ENCODE assay signal across 21 cellular contexts in genomic region chr15:50318697-50319096, GRCh38. TPM values are rescaled to one million over a fixed set of nuclear protein-coding genes. Genes with fewer than 3 reads are reported as not detected.
DNase-seq lines count a peak whose midpoint lies in the region; ATAC-seq and TF ChIP-seq lines count a peak whose summit lies in the region.
"Had no signal": no experiment of that assay in that cellular context is flagged by ENCODE, and none has a peak within 500 bp of the region (broad histone marks: within the 10 kb centered on the region; RNA-seq: fewer than 3 reads in every experiment).

No MANE protein-coding gene starts in this region.

- peaks cover 22% of the 10 kb centered on the region for H3K79me1 ChIP-seq in mesenchymal stem cell (replicated peaks; ENCODE audit: low read length, poor library complexity, severe bottlenecking)

- BruUV-seq in A673 (replicated peaks; lab: Mats Ljungman, UMichigan), result no TSS peak

- DNase-seq in A673 (ENCODE audit: low spot score) (no peak), mesenchymal stem cell (no peak), anterior cingulate cortex (lab: John Stamatoyannopoulos, UW) (no peak), COLO829 (ENCODE audit: low spot score) (no peak)
- DNase-seq in CD4-positive, alpha-beta T cell, result no peak
- DNase-seq in activated CD8-positive, alpha-beta T cell treated with anti-CD3 and anti-CD28 coated beads, Interleukin-2, amount 10 ng/mL, durations not matched to agents 7 days and 5 days, result no peak
- DNase-seq: dorsolateral prefrontal cortex; erythroblast; Karpas-422; left ventricle myocardium superior; NCI-H1092 treated with DMSO at 0.1 percent for 48 hours; NCI-H526; stimulated activated CD4-positive, alpha-beta T cell treated with anti-CD3 and anti-CD28 coated beads, Interleukin-4, amount 100 ng/mL, for 4 hours; stimulated activated CD8-positive, alpha-beta memory T cell treated with anti-CD3 and anti-CD28 coated beads, Interleukin-4, amount 100 ng/mL, for 48 hours; thyroid gland had no signal

- no peak overlapping the region for H2AFZ ChIP-seq in mesenchymal stem cell (ENCODE audit: low read depth, low read length)
- H2AFZ ChIP-seq: parathyroid adenoma had no signal

- H3K4me1 ChIP-seq in A673 (ENCODE audit: insufficient read depth, low read length, poor library complexity, severe bottlenecking), result peaks cover 10% of the 10 kb centered on the region
- no peaks in the 10 kb centered on the region for H3K4me1 ChIP-seq in mesenchymal stem cell (ENCODE audit: control insufficient read depth, insufficient read depth, low read depth, low read length)
- H3K4me1 ChIP-seq: parathyroid adenoma, SJSA1 had no signal

- POLR2A ChIA-PET in A673 (lab: Charles Lee; ENCODE audit: low non-redundant PET), result interaction anchor here (0.7 kb wide), 1 partner anchor 38 kb away, joined by 3 read pairs; no protein-coding TSS in a partner anchor
- POLR2A ChIA-PET in CD4-positive, alpha-beta T cell (lab: Charles Lee), result interaction anchor here (0.7 to 1.8 kb wide), 3 partner anchors 36 to 947 kb away, joined by 3 to 9 read pairs (median 4); partner anchors contain the start of gene GABPB1
- POLR2A ChIA-PET in activated CD8-positive, alpha-beta T cell treated with anti-CD3 and anti-CD28 coated beads, Interleukin-2, amount 10 ng/mL, durations not matched to agents 7 days and 5 days (lab: Charles Lee), result interaction anchor here (0.9 to 2.5 kb wide), 3 partner anchors 33 to 37 kb away, joined by 3 to 10 read pairs (median 8); partner anchors contain the start of gene GABPB1

- H2AK5ac ChIP-seq in mesenchymal stem cell (ENCODE audit: low read length, severe bottlenecking), result no peak overlapping the region

- H2BK15ac ChIP-seq in mesenchymal stem cell (ENCODE audit: low read depth, poor library complexity, severe bottlenecking), result no peak overlapping the region

- no peak overlapping the region for H2BK5ac ChIP-seq in mesenchymal stem cell (ENCODE audit: low read depth, low read length, poor library complexity, severe bottlenecking)

- no peaks in the 10 kb centered on the region for H3K36me3 Mint-ChIP-seq in CD4-positive, alpha-beta T cell (ENCODE audit: low read depth)
- H3K36me3 Mint-ChIP-seq in activated CD8-positive, alpha-beta T cell treated with anti-CD3 and anti-CD28 coated beads, Interleukin-2, amount 10 ng/mL, durations not matched to agents 7 days and 5 days (ENCODE audit: low read depth), result peaks cover 3% of the 10 kb centered on the region

- no peak overlapping the region for H3K4me3 ChIP-seq in A673 (ENCODE audit: low read depth, low read length, poor library complexity, severe bottlenecking)
- no peak overlapping the region for H3K4me3 ChIP-seq in mesenchymal stem cell (ENCODE audit: insufficient read depth in 1 of 2, low read depth in 1 of 2, low read length in 2 of 2)
- H3K4me3 ChIP-seq: dorsolateral prefrontal cortex, SJSA1, thyroid gland had no signal

- no peak overlapping the region for H3K14ac ChIP-seq in mesenchymal stem cell (ENCODE audit: low read length in 2 of 2)

- H3K36me3 ChIP-seq in A673 (ENCODE audit: insufficient read depth, low read length, poor library complexity, severe bottlenecking), result no peaks in the 10 kb centered on the region
- no peaks in the 10 kb centered on the region for H3K36me3 ChIP-seq in mesenchymal stem cell (ENCODE audit: control insufficient read depth in 1 of 2, insufficient read depth in 2 of 2, low read depth in 1 of 2, low read length in 2 of 2)
- H3K36me3 ChIP-seq: thyroid gland had no signal

- H3K9me3 ChIP-seq in A673 (ENCODE audit: low read depth, low read length, poor library complexity, severe bottlenecking) (no peaks in the 10 kb centered on the region), mesenchymal stem cell (ENCODE audit: control insufficient read depth, low read length) (no peaks in the 10 kb centered on the region)
- no peaks in the 10 kb centered on the region for H3K9me3 ChIP-seq in CD4-positive, alpha-beta T cell (ENCODE audit: control insufficient read depth, low read length)
- H3K9me3 ChIP-seq: SJSA1, thyroid gland had no signal

- H3K9me3 Mint-ChIP-seq in CD4-positive, alpha-beta T cell, result no peaks in the 10 kb centered on the region
- no peaks in the 10 kb centered on the region for H3K9me3 Mint-ChIP-seq in activated CD8-positive, alpha-beta T cell treated with anti-CD3 and anti-CD28 coated beads, Interleukin-2, amount 10 ng/mL, durations not matched to agents 7 days and 5 days (ENCODE audit: insufficient read depth)

- CTCF ChIA-PET in A673 (lab: Charles Lee), result interaction anchor here (0.6 kb wide), 1 partner anchor 278 kb away, joined by 3 read pairs; no protein-coding TSS in a partner anchor
- CTCF ChIA-PET in CD4-positive, alpha-beta T cell (lab: Charles Lee), result no interaction called here
- CTCF ChIA-PET in activated CD8-positive, alpha-beta T cell treated with anti-CD3 and anti-CD28 coated beads, Interleukin-2, amount 10 ng/mL, durations not matched to agents 7 days and 5 days (lab: Charles Lee), result interaction anchor here (0.8 to 1.1 kb wide), 2 partner anchors 56 to 316 kb away, joined by 3 to 6 read pairs; no protein-coding TSS in a partner anchor

- no peak overlapping the region for H4K91ac ChIP-seq in mesenchymal stem cell (ENCODE audit: low read length)

- H4K8ac ChIP-seq in mesenchymal stem cell (ENCODE audit: low read length), result no peak overlapping the region

- H3K4me1 Mint-ChIP-seq in CD4-positive, alpha-beta T cell (ENCODE audit: low read depth), result peaks cover 33% of the 10 kb centered on the region
- peaks cover 17% of the 10 kb centered on the region for H3K4me1 Mint-ChIP-seq in activated CD8-positive, alpha-beta T cell treated with anti-CD3 and anti-CD28 coated beads, Interleukin-2, amount 10 ng/mL, durations not matched to agents 7 days and 5 days (ENCODE audit: low read depth)

- H3K4ac ChIP-seq in mesenchymal stem cell (ENCODE audit: low read depth in 1 of 2, low read length in 2 of 2), result no peak overlapping the region

- H3K23ac ChIP-seq in mesenchymal stem cell (ENCODE audit: low read length in 2 of 2), result no peak overlapping the region

- H3K27me3 ChIP-seq in A673 (replicated peaks; ENCODE audit: insufficient read depth, low read depth, low read length, poor library complexity) (no peaks in the 10 kb centered on the region), mesenchymal stem cell (ENCODE audit: control insufficient read depth in 1 of 2, insufficient read depth in 1 of 2, low read length in 2 of 2) (no peaks in the 10 kb centered on the region)
- no peaks in the 10 kb centered on the region for H3K27me3 ChIP-seq in CD4-positive, alpha-beta T cell (ENCODE audit: control insufficient read depth, insufficient read depth, low read length)
- H3K27me3 ChIP-seq: dorsolateral prefrontal cortex, SJSA1, thyroid gland had no signal

- no peak overlapping the region for H2BK120ac ChIP-seq in mesenchymal stem cell (ENCODE audit: low read depth, low read length)

- peak overlapping the region; percentile 40 for H3K27ac ChIP-seq in A673 (ENCODE audit: low read depth, low read length, poor library complexity, severe bottlenecking)
- no peak overlapping the region for H3K27ac ChIP-seq in CD4-positive, alpha-beta T cell (ENCODE audit: low read depth, low read length)
- H3K27ac ChIP-seq in mesenchymal stem cell (ENCODE audit: low read length, poor library complexity, severe bottlenecking), result no peak overlapping the region
- H3K27ac ChIP-seq: dorsolateral prefrontal cortex, parathyroid adenoma, SJSA1, thyroid gland had no signal

- WGBS in mesenchymal stem cell, result 74% methylated on average over 2 of the region's 4 CpGs

- H3K18ac ChIP-seq in mesenchymal stem cell (ENCODE audit: low read depth in 1 of 2, low read length in 2 of 2), result no peak overlapping the region

- H2BK12ac ChIP-seq in mesenchymal stem cell (ENCODE audit: low read length in 2 of 2), result no peak overlapping the region

- intact Hi-C loops in A673 (cut with micrococcal nuclease; ENCODE audit: unreplicated experiment), result loop anchor here (10.0 kb wide), 2 partner anchors 894 to 1084 kb away; partner anchors contain the start of gene FGF7
- intact Hi-C loops in CD4-positive, alpha-beta T cell (cut with DNase I, micrococcal nuclease), result loop anchor here (5.0 to 10.0 kb wide), 4 partner anchors 34 to 1456 kb away; partner anchors contain the start of gene SLC27A2 (in 1 of the 2)

- peak overlapping the region; percentile 21 for H3K27ac Mint-ChIP-seq in CD4-positive, alpha-beta T cell
- H3K27ac Mint-ChIP-seq in activated CD8-positive, alpha-beta T cell treated with anti-CD3 and anti-CD28 coated beads, Interleukin-2, amount 10 ng/mL, durations not matched to agents 7 days and 5 days, result peak overlapping the region; percentile 82

- H3K4me2 ChIP-seq in mesenchymal stem cell (ENCODE audit: low read length, poor library complexity, severe bottlenecking), result no peak overlapping the region

- H3K4me3 Mint-ChIP-seq in CD4-positive, alpha-beta T cell, result no peak overlapping the region
- H3K4me3 Mint-ChIP-seq in activated CD8-positive, alpha-beta T cell treated with anti-CD3 and anti-CD28 coated beads, Interleukin-2, amount 10 ng/mL, durations not matched to agents 7 days and 5 days, result peak overlapping the region; percentile 52

- TF ChIP-seq CTCF in A673 (conservative IDR thresholded peaks at IDR 0.05; ENCODE audit: low read depth, low read length), result no peak
- TF ChIP-seq CTCF in CD4-positive, alpha-beta T cell (IDR thresholded peaks at IDR 0.05), result no peak

- ATAC-seq in CD4-positive, alpha-beta T cell (ENCODE audit: poor library complexity), result no peak
- no peak for ATAC-seq in activated CD8-positive, alpha-beta T cell treated with anti-CD3 and anti-CD28 coated beads, Interleukin-2, amount 10 ng/mL, durations not matched to agents 7 days and 5 days
- no peak for ATAC-seq in HG03045 (IDR thresholded peaks at IDR 0.05; ENCODE audit: unreplicated experiment)
- ATAC-seq: left ventricle myocardium superior had no signal

- H3K27me3 Mint-ChIP-seq in CD4-positive, alpha-beta T cell, result no peaks in the 10 kb centered on the region
- H3K27me3 Mint-ChIP-seq in activated CD8-positive, alpha-beta T cell treated with anti-CD3 and anti-CD28 coated beads, Interleukin-2, amount 10 ng/mL, durations not matched to agents 7 days and 5 days (ENCODE audit: low read depth), result no peaks in the 10 kb centered on the region

- peak overlapping the region; percentile 53 for H3K9ac ChIP-seq in mesenchymal stem cell (ENCODE audit: low read length)
- H3K9ac ChIP-seq: parathyroid adenoma had no signal

RNA-seq across cellular contexts. Expression of gene GABPB1, which starts 36.3 kb away (rescaled TPM):
- total RNA-seq in A673 (2021), result 35.3 and 40.0 TPM in 2 replicates
- total RNA-seq in CD4-positive, alpha-beta T cell, result 10 to 100 TPM; 25.7 to 27.1 TPM
- 10 to 100 TPM; 33.5 to 35.2 TPM for total RNA-seq in activated CD8-positive, alpha-beta T cell treated with anti-CD3 and anti-CD28 coated beads, Interleukin-2, amount 10 ng/mL, durations not matched to agents 7 days and 5 days
- polyA plus RNA-seq in mesenchymal stem cell (2013, experiment 1 of 2), result 13.3 TPM
- polyA plus RNA-seq in mesenchymal stem cell (2013, experiment 2 of 2), result 13.4 TPM

RNA-seq across cellular contexts. Expression of gene HDC, which starts 53.2 kb away (rescaled TPM):
- total RNA-seq in A673 (2021), result not detected in 2 replicates
- total RNA-seq in CD4-positive, alpha-beta T cell, result under 1 TPM in 1 of 2 experiments, not detected in 1; 0.08 TPM
- total RNA-seq in activated CD8-positive, alpha-beta T cell treated with anti-CD3 and anti-CD28 coated beads, Interleukin-2, amount 10 ng/mL, durations not matched to agents 7 days and 5 days, result under 1 TPM in 1 of 2 experiments, not detected in 1; 0.13 TPM
- not detected for polyA plus RNA-seq in mesenchymal stem cell (2013, experiment 1 of 2)
- not detected for polyA plus RNA-seq in mesenchymal stem cell (2013, experiment 2 of 2)
- total RNA-seq: bronchial epithelial cell, H4, OCI-LY7, SJSA1 had no signal
